In the genomic region with DNA sequence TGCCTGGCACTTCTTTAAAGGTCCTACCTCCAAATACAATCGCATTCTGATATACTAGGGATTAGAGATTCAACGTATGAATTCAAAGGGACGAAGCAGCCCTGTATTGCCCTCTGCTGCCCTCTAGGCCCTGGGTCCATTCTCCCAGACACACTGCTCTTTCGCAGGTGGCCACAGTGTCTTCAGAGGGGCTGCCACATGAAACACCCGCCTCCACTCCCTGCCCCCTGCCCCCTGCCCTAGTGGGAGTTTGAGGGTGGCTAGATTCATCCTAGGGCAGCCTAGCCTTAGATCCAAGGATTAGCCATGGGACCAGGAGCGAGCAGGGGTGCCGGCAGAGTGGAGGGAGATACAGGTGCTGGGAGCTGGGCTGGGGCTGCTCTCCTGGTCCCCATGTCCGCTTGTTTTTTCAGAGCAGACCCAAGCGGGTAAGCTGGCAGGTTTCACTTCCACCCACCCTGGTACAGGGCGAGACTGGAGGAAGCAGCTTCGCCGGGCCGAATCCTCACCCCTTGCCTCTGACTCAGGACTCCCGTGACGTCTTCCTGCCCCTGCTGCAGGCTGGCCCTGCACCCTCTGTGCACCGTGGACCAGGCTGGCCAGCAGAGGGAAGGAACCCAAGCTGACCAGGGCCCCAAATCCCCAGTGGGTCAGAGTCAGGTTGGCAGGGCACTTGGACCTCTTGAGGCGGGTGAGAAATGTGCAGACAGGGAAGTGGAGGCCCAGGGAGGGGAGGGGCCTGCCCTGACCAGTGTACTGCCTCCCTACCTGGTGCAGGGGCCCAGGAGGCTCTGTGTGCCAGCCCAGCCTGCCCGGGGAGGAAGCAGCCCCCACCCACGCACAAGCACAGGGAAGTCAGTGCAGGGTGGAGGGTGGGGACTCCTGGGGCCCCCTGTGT, we compare ENCODE assay signal across 8 cellular contexts. TPM values are rescaled to one million over a fixed set of nuclear protein-coding genes. Genes with fewer than 3 reads are reported as not detected.
DNase-seq lines count a peak whose midpoint lies in the region; ATAC-seq, FAIRE-seq and TF ChIP-seq lines count a peak whose summit lies in the region.

No MANE protein-coding gene starts in this region.

- peak in 8 of 12 donors; percentile 15 to 41 (median 32) for TF ChIP-seq CTCF in heart left ventricle (IDR thresholded peaks at IDR 0.05)
- TF ChIP-seq CTCF in gastrocnemius medialis (IDR thresholded peaks at IDR 0.05 in 4 of 5, conservative IDR thresholded peaks at IDR 0.05 in 1 of 5): peak in 4 of 5 experiments; percentile 9 to 58 (median 18)

- in situ Hi-C loops in gastrocnemius medialis (cut with MboI; ENCODE audit: low sequenced_read_pairs in 4 of 4): no loop called here

- H3K9me3 ChIP-seq in heart left ventricle: no peaks in the 10 kb centered on the region
- H3K9me3 ChIP-seq in gastrocnemius medialis: no peaks in the 10 kb centered on the region

- TF ChIP-seq POLR2A in heart left ventricle (IDR thresholded peaks at IDR 0.05) (no peak), gastrocnemius medialis (IDR thresholded peaks at IDR 0.05) (peak; percentile 3 to 19)

- no peaks in the 10 kb centered on the region for H3K27me3 ChIP-seq in heart left ventricle
- no peaks in the 10 kb centered on the region for H3K27me3 ChIP-seq in gastrocnemius medialis

- peak; percentile 3 to 48 (median 32) for ATAC-seq in heart left ventricle
- ATAC-seq in gastrocnemius medialis: no peak

- H3K4me3 ChIP-seq in heart left ventricle: peak overlapping the region in 1 of 12 donors; percentile 23
- no peak overlapping the region for H3K4me3 ChIP-seq in gastrocnemius medialis

- peak; percentile 81 for FAIRE-seq in GM18507 (lab: Jason Lieb, UNC)

- H3K4me1 ChIP-seq in heart left ventricle: peaks cover 0 to 62% (median 11%) of the 10 kb centered on the region in 12 donors
- peaks cover 16 to 24% of the 10 kb centered on the region in 2 donors for H3K4me1 ChIP-seq in gastrocnemius medialis

- H3K36me3 ChIP-seq in heart left ventricle (peaks cover 0 to 11% (median 2%) of the 10 kb centered on the region in 9 donors), gastrocnemius medialis (peaks cover 0 to 11% of the 10 kb centered on the region in 2 donors)

- intact Hi-C loops in heart left ventricle (cut with DNase I) (loop anchor here in 8 of 10 donors (1.0 to 10.0 kb wide), 13 partner anchors 45 to 772 kb away; no protein-coding TSS in a partner anchor), gastrocnemius medialis (cut with DNase I; ENCODE audit: low total_unique reads) (loop anchor here (10.0 kb wide), 2 partner anchors 82 to 772 kb away; no protein-coding TSS in a partner anchor)

- 42 to 65% (median 52%) methylated on average over 17 to 19 of the region's 19 CpGs for WGBS in heart left ventricle, 4 donors

- H3K27ac ChIP-seq in heart left ventricle: peak overlapping the region in 8 of 12 donors; percentile 22 to 93 (median 36)
- peak overlapping the region; percentile 27 to 89 (median 44) for H3K27ac ChIP-seq in gastrocnemius medialis

- DNase-seq in GM18507 (ENCODE audit: extremely low spot score, insufficient read length, low read depth) (no peak), NCI-H69 (lab: John Stamatoyannopoulos, UW) (peak; percentile 28), heart left ventricle (peak; percentile 73 to 87 (median 84)), gastrocnemius medialis (peak; percentile 57 to 69), inferior parietal cortex (ENCODE audit: extremely low spot score) (no peak), NCI-H1048 (lab: John Stamatoyannopoulos, UW) (no peak), NCI-H1436 treated with DMSO at 0.1 percent for 48 hours (lab: John Stamatoyannopoulos, UW) (no peak)
- DNase-seq in activated CD8-positive, alpha-beta memory T cell treated with anti-CD3 and anti-CD28 coated beads, Interleukin-2, amount 50 U/mL, for 48 hours: peak; percentile 82

RNA-seq across cellular contexts. Expression of gene HMOX1, which starts 28.4 kb away (rescaled TPM):
- 100 to 1,000 TPM in 1 of 9 donors, 10 to 100 TPM in 2, 1 to 10 TPM in 6; 2.6 to 126 (median 5.2) TPM for total RNA-seq in heart left ventricle
- 1 to 10 TPM; 2.4 to 4.8 TPM for polyA plus RNA-seq in heart left ventricle
- total RNA-seq in gastrocnemius medialis: 100 to 1,000 TPM in 1 of 4 donors, 10 to 100 TPM in 3; 11.4 to 131 (median 22.2) TPM

RNA-seq across cellular contexts. Expression of gene MCM5, which starts 47.5 kb away (rescaled TPM):
- total RNA-seq in heart left ventricle (10 to 100 TPM in 5 of 9 donors, 1 to 10 TPM in 4; 7.3 to 30.2 (median 12.3) TPM), gastrocnemius medialis (10 to 100 TPM in 3 of 4 donors, 1 to 10 TPM in 1; 7.1 to 19.3 (median 14.9) TPM)
- polyA plus RNA-seq in heart left ventricle: 10 to 100 TPM in 1 of 2 donors, 1 to 10 TPM in 1; 5.9 to 14.0 TPM

RNA-seq across cellular contexts. Expression of gene TOM1, which starts 52.8 kb away (rescaled TPM):
- total RNA-seq in heart left ventricle (100 to 1,000 TPM in 2 of 9 donors, 10 to 100 TPM in 7; 46.8 to 362 (median 56.8) TPM), gastrocnemius medialis (100 to 1,000 TPM; 363 to 609 (median 425) TPM)
- polyA plus RNA-seq in heart left ventricle: 10 to 100 TPM; 48.6 to 80.6 TPM

Comparison
In these comparisons a context has a peak if more than half of its experiments do, and no peak if none do; other contexts are left out.
1. DNase-seq: peak in NCI-H69 (single experiment), activated CD8-positive, alpha-beta memory T cell treated with anti-CD3 and anti-CD28 coated beads, Interleukin-2, amount 50 U/mL, for 48 hours (single experiment), heart left ventricle (5 of 5) and gastrocnemius medialis (2 of 2); none in GM18507 (single experiment), inferior parietal cortex (single experiment), NCI-H1048 (single experiment) and NCI-H1436 treated with DMSO at 0.1 percent for 48 hours (single experiment).
2. ATAC-seq: peak in heart left ventricle (4 of 4); none in gastrocnemius medialis (0 of 2).
3. POLR2A ChIP-seq: peak in gastrocnemius medialis (2 of 2); none in heart left ventricle (0 of 2).